ENCODE assay signal across 23 cellular contexts in genomic region chr1:204280562-204280961, GRCh38.
A peak's percentile ranks its signal among the peaks of the same experiment; 100 is the strongest.
DNase-seq lines count a peak whose midpoint lies in the region; ATAC-seq, FAIRE-seq and TF ChIP-seq lines count a peak whose summit lies in the region.
"Had no signal": no experiment of that assay in that cellular context is flagged by ENCODE, and none has a peak within 500 bp of the region (broad histone marks: within the 10 kb centered on the region; RNA-seq: fewer than 3 reads in every experiment).

No MANE protein-coding gene starts in this region.

- no peaks in the 10 kb centered on the region for H3K9me3 Mint-ChIP-seq in activated CD8-positive, alpha-beta memory T cell treated with anti-CD3 and anti-CD28 coated beads, Interleukin-2, amount 10 ng/mL, durations not matched to agents 7 days and 5 days (ENCODE audit: low read depth)

- H3K4me3 ChIP-seq in WERI-Rb-1 (ENCODE audit: low read depth, low read length) (no peak overlapping the region), liver (ENCODE audit: low read depth in 1 of 3, low read length in 3 of 3) (no peak overlapping the region), neuronal stem cell (ENCODE audit: low read length in 2 of 2) (no peak overlapping the region), thyroid gland (replicated peaks in 1 of 3) (no peak overlapping the region)
- H3K4me3 ChIP-seq: A549, SJCRH30 had no signal

- H3K27ac ChIP-seq in WERI-Rb-1, result no peak overlapping the region
- H3K27ac ChIP-seq in liver (ENCODE audit: low read depth in 1 of 2, low read length in 2 of 2), result peak overlapping the region; percentile 32
- H3K27ac ChIP-seq in neuronal stem cell (replicated peaks; ENCODE audit: low read length), result no peak overlapping the region
- no peak overlapping the region for H3K27ac ChIP-seq in thyroid gland
- H3K27ac ChIP-seq: A549, C4-2B, HL-60, SJCRH30 had no signal

- intact Hi-C loops in thyroid gland (cut with DNase I), result no loop called here

- H2BK15ac ChIP-seq in neuronal stem cell (ENCODE audit: low read length), result peak overlapping the region; percentile 3

- TF ChIP-seq POLR2A in thyroid gland (IDR thresholded peaks at IDR 0.05) (no peak), GM12891 (IDR thresholded peaks at IDR 0.05; ENCODE audit: low read depth, low read length) (no peak)

- H3K14ac ChIP-seq in neuronal stem cell (ENCODE audit: low read length), result no peak overlapping the region

- H3K9ac ChIP-seq in liver (ENCODE audit: low read depth in 1 of 2, low read length in 2 of 2), result no peak overlapping the region
- H3K9ac ChIP-seq in neuronal stem cell (ENCODE audit: low read depth, low read length, poor library complexity), result no peak overlapping the region

- H2AFZ ChIP-seq in neuronal stem cell (ENCODE audit: low read length), result no peak overlapping the region

- no peak overlapping the region for H2BK120ac ChIP-seq in neuronal stem cell (ENCODE audit: low read depth, low read length)

- H3K4me3 Mint-ChIP-seq in activated CD8-positive, alpha-beta memory T cell treated with anti-CD3 and anti-CD28 coated beads, Interleukin-2, amount 10 ng/mL, durations not matched to agents 7 days and 5 days, result no peak overlapping the region

- H3K27me3 ChIP-seq in WERI-Rb-1 (ENCODE audit: insufficient read depth, low read depth, severe bottlenecking) (no peaks in the 10 kb centered on the region), liver (ENCODE audit: control insufficient read depth in 4 of 4, insufficient read depth in 4 of 4, low read length in 3 of 4) (no peaks in the 10 kb centered on the region), neuronal stem cell (ENCODE audit: control insufficient read depth in 3 of 3, insufficient read depth in 3 of 3, low read depth in 1 of 3, low read length in 3 of 3) (no peaks in the 10 kb centered on the region), thyroid gland (no peaks in the 10 kb centered on the region)
- H3K27me3 ChIP-seq: SJCRH30 had no signal

- H3K36me3 ChIP-seq in WERI-Rb-1 (no peaks in the 10 kb centered on the region), liver (ENCODE audit: control insufficient read depth in 4 of 4, insufficient read depth in 3 of 4, low read depth in 1 of 4, low read length in 3 of 4) (peaks cover 0 to 6% (median 2%) of the 10 kb centered on the region in 4 donors), neuronal stem cell (replicated peaks in 1 of 2; ENCODE audit: control insufficient read depth in 2 of 2, insufficient read depth in 2 of 2, low read length in 2 of 2) (no peaks in the 10 kb centered on the region), thyroid gland (no peaks in the 10 kb centered on the region)
- H3K36me3 ChIP-seq: SJCRH30 had no signal

- no peak overlapping the region for H3K4me2 ChIP-seq in neuronal stem cell (ENCODE audit: insufficient read depth, low read length, poor library complexity, severe bottlenecking)
- H3K4me2 ChIP-seq: A549 had no signal

- no peaks in the 10 kb centered on the region for H3K36me3 Mint-ChIP-seq in activated CD8-positive, alpha-beta memory T cell treated with anti-CD3 and anti-CD28 coated beads, Interleukin-2, amount 10 ng/mL, durations not matched to agents 7 days and 5 days

- no peak overlapping the region for H2AK5ac ChIP-seq in neuronal stem cell (ENCODE audit: low read depth, low read length)

- no peaks in the 10 kb centered on the region for H3K4me1 Mint-ChIP-seq in activated CD8-positive, alpha-beta memory T cell treated with anti-CD3 and anti-CD28 coated beads, Interleukin-2, amount 10 ng/mL, durations not matched to agents 7 days and 5 days

- DNase-seq in NCI-H524 (lab: John Stamatoyannopoulos, UW) (peak; percentile 45 to 81), WERI-Rb-1 (no peak), neuronal stem cell (ENCODE audit: low spot score) (no peak), NCI-H774 (lab: John Stamatoyannopoulos, UW) (no peak), thyroid gland (no peak), GM12891 (ENCODE audit: insufficient read length, low spot score) (no peak)
- DNase-seq in activated CD8-positive, alpha-beta memory T cell treated with anti-CD3 and anti-CD28 coated beads, Interleukin-2, amount 10 ng/mL, durations not matched to agents 7 days and 5 days, result no peak
- DNase-seq: Calu3, DMS153, GOT3, NCI-H1048, NCI-H1417, NCI-H1694, NCI-H2029 treated with DMSO at 0.1 percent for 48 hours, NCI-H446 treated with DMSO at 0.1 percent for 48 hours, SJCRH30, T-helper 1 cell had no signal

- H3K4ac ChIP-seq in neuronal stem cell (ENCODE audit: low read length), result no peak overlapping the region

- CTCF ChIA-PET in activated CD8-positive, alpha-beta memory T cell treated with anti-CD3 and anti-CD28 coated beads, Interleukin-2, amount 10 ng/mL, durations not matched to agents 7 days and 5 days (lab: Charles Lee), result no interaction called here

- no peak for TF ChIP-seq RAD21 in liver (IDR thresholded peaks at IDR 0.05)

- H3K9me3 ChIP-seq in WERI-Rb-1 (ENCODE audit: severe bottlenecking), result no peaks in the 10 kb centered on the region
- H3K9me3 ChIP-seq in liver (ENCODE audit: control insufficient read depth in 4 of 4, low read length in 3 of 4), result no peaks in the 10 kb centered on the region
- no peaks in the 10 kb centered on the region for H3K9me3 ChIP-seq in neuronal stem cell (replicated peaks in 1 of 2; ENCODE audit: control insufficient read depth in 2 of 2, insufficient read depth in 1 of 2, low read depth in 1 of 2, low read length in 2 of 2)
- H3K9me3 ChIP-seq in thyroid gland, result no peaks in the 10 kb centered on the region
- H3K9me3 ChIP-seq: A549, SJCRH30 had no signal

- 92% methylated on average over 1 of the region's 1 CpG for WGBS in liver
- no CpG with 5 or more reads among the region's 1 CpG for WGBS in neuronal stem cell (ENCODE audit: extremely low coverage in 2 of 2, insufficient read length in 2 of 2, insufficient replicate concordance in 1 of 2), 2 donors
- WGBS in thyroid gland, 2 donors, result 78 to 100% methylated on average over 1 of the region's 1 CpG

- H2BK5ac ChIP-seq in neuronal stem cell (ENCODE audit: low read length), result no peak overlapping the region

- H2BK12ac ChIP-seq in neuronal stem cell (ENCODE audit: low read length), result no peak overlapping the region

- no peak overlapping the region for H4K8ac ChIP-seq in neuronal stem cell (ENCODE audit: low read depth, low read length)

- H4K91ac ChIP-seq in neuronal stem cell (ENCODE audit: low read depth, low read length, poor library complexity), result no peak overlapping the region

- no peak overlapping the region for H3K27ac Mint-ChIP-seq in activated CD8-positive, alpha-beta memory T cell treated with anti-CD3 and anti-CD28 coated beads, Interleukin-2, amount 10 ng/mL, durations not matched to agents 7 days and 5 days

- no peaks in the 10 kb centered on the region for H3K79me1 ChIP-seq in neuronal stem cell (ENCODE audit: low read depth, low read length)

- no peak overlapping the region for H3K23ac ChIP-seq in neuronal stem cell (ENCODE audit: low read depth, low read length, poor library complexity)

- peaks cover 8 to 81% (median 69%) of the 10 kb centered on the region in 4 donors for H3K4me1 ChIP-seq in liver (ENCODE audit: control insufficient read depth in 4 of 4, insufficient read depth in 4 of 4, low read length in 3 of 4)
- H3K4me1 ChIP-seq in neuronal stem cell (ENCODE audit: control insufficient read depth in 2 of 2, insufficient read depth in 1 of 2, low read depth in 1 of 2, low read length in 2 of 2), result peaks cover 15 to 16% of the 10 kb centered on the region in 2 donors
- peaks cover 0 to 5% of the 10 kb centered on the region in 2 donors for H3K4me1 ChIP-seq in thyroid gland

- H3K27me3 Mint-ChIP-seq in activated CD8-positive, alpha-beta memory T cell treated with anti-CD3 and anti-CD28 coated beads, Interleukin-2, amount 10 ng/mL, durations not matched to agents 7 days and 5 days, result peaks cover 51% of the 10 kb centered on the region

- no peak for ATAC-seq in activated CD8-positive, alpha-beta memory T cell treated with anti-CD3 and anti-CD28 coated beads, Interleukin-2, amount 10 ng/mL, durations not matched to agents 7 days and 5 days
- ATAC-seq: A549 had no signal

- H3K18ac ChIP-seq in neuronal stem cell (ENCODE audit: low read length), result no peak overlapping the region

- no peak for FAIRE-seq in GM12891 (lab: Jason Lieb, UNC)
- FAIRE-seq: A549, GM18507, RCC 7860 had no signal

- TF ChIP-seq CTCF in WERI-Rb-1 (IDR thresholded peaks at IDR 0.05; ENCODE audit: low read depth, low read length) (0 out of 2 replicates have a peak, but pooled peaks have one; percentile 7), liver (IDR thresholded peaks at IDR 0.05; ENCODE audit: low read depth, low read length, missing input control) (no peak), thyroid gland (IDR thresholded peaks at IDR 0.05) (no peak)

TF ChIP-seq in liver, 16 proteins besides CTCF, POLR2A, EP300 and RAD21 (continues in another document):
- TF ChIP-seq NR2F2 (IDR thresholded peaks at IDR 0.05) (no peak), MAX (IDR thresholded peaks at IDR 0.05) (no peak)

TF ChIP-seq in GM12891, 5 proteins besides CTCF, POLR2A, EP300 and RAD21:
- TF ChIP-seq TAF1 (IDR thresholded peaks at IDR 0.05; ENCODE audit: low read depth, low read length), result no peak
- TF ChIP-seq PAX5 (IDR thresholded peaks at IDR 0.05; ENCODE audit: insufficient read depth, low read length, severe bottlenecking), result no peak
- TF ChIP-seq SPI1 (IDR thresholded peaks at IDR 0.05; ENCODE audit: low read depth, low read length), result no peak
- TF ChIP-seq POU2F2 (IDR thresholded peaks at IDR 0.05; ENCODE audit: low read depth, low read length), result no peak
TF ChIP-seq in GM12891: peak in this region for 0.

Comparison
In these comparisons a context has a peak if more than half of its experiments do, and no peak if none do; other contexts are left out.
1. DNase-seq: peak in NCI-H524 (2 of 2); none in WERI-Rb-1 (single experiment), neuronal stem cell (single experiment), NCI-H774 (single experiment), thyroid gland (0 of 2), GM12891 (single experiment) and activated CD8-positive, alpha-beta memory T cell treated with anti-CD3 and anti-CD28 coated beads, Interleukin-2, amount 10 ng/mL, durations not matched to agents 7 days and 5 days (single experiment).
2. H3K27ac ChIP-seq: peak in liver (2 of 2); none in WERI-Rb-1 (single experiment), neuronal stem cell (single experiment) and thyroid gland (0 of 3).